10 cellular contexts compared by ENCODE assay signal in genomic region chr4:107991945-107992625, GRCh38. TPM values are rescaled to one million over a fixed set of nuclear protein-coding genes. Genes with fewer than 3 reads are reported as not detected.
DNase-seq lines count a peak whose midpoint lies in the region; ATAC-seq, FAIRE-seq and TF ChIP-seq lines count a peak whose summit lies in the region.
"Had no signal": no experiment of that assay in that cellular context is flagged by ENCODE, and none has a peak within 500 bp of the region (broad histone marks: within the 10 kb centered on the region; RNA-seq: fewer than 3 reads in every experiment).

No MANE protein-coding gene starts in this region.

- H3K9ac ChIP-seq in HUES6 (ENCODE audit: low read length) (no peak overlapping the region), astrocyte (ENCODE audit: low read length) (no peak overlapping the region)

- FAIRE-seq in astrocyte (lab: Jason Lieb, UNC): no peak

- no peak overlapping the region for H2AFZ ChIP-seq in astrocyte (ENCODE audit: low read depth, low read length)

- H3K27ac Mint-ChIP-seq in CD4-positive, alpha-beta T cell: no peak overlapping the region
- no peak overlapping the region for H3K27ac Mint-ChIP-seq in astrocyte (ENCODE audit: unreplicated experiment)
- peak overlapping the region; percentile 37 for H3K27ac Mint-ChIP-seq in mesothelial cell of epicardium

- H4K20me1 ChIP-seq in astrocyte (ENCODE audit: insufficient read depth, low read length): peaks cover 24% of the 10 kb centered on the region

- CTCF ChIA-PET in CD4-positive, alpha-beta T cell (lab: Charles Lee): interaction anchor here (0.8 to 1.7 kb wide), 3 partner anchors 12 to 38 kb away, joined by 4 read pairs; no protein-coding TSS in a partner anchor

- H3K9me3 ChIP-seq in CD4-positive, alpha-beta T cell (ENCODE audit: control insufficient read depth, low read length): no peaks in the 10 kb centered on the region
- H3K9me3 ChIP-seq in HUES6 (ENCODE audit: control insufficient read depth, insufficient read depth, low read depth, low read length): no peaks in the 10 kb centered on the region
- no peaks in the 10 kb centered on the region for H3K9me3 ChIP-seq in astrocyte (ENCODE audit: insufficient read depth, low read depth, low read length)
- H3K9me3 ChIP-seq in effector memory CD4-positive, alpha-beta T cell (ENCODE audit: control insufficient read depth, low read length): no peaks in the 10 kb centered on the region

- no peak for ATAC-seq in CD4-positive, alpha-beta T cell (ENCODE audit: poor library complexity)
- no peak for ATAC-seq in HG03439 (IDR thresholded peaks at IDR 0.05; ENCODE audit: unreplicated experiment)
- no peak for ATAC-seq in sciatic nerve

- no peak for TF ChIP-seq CTCF in CD4-positive, alpha-beta T cell (IDR thresholded peaks at IDR 0.05)
- TF ChIP-seq CTCF in astrocyte (IDR thresholded peaks at IDR 0.05; ENCODE audit: insufficient read depth, low read depth, low read length) (no peak), mesothelial cell of epicardium (IDR thresholded peaks at IDR 0.05; ENCODE audit: unreplicated experiment) (no peak)

- peaks cover 18% of the 10 kb centered on the region; the same call in 1 of the 2 replicates for H3K4me1 ChIP-seq in HUES6 (ENCODE audit: control insufficient read depth, insufficient read depth, low read length)
- H3K4me1 ChIP-seq in astrocyte (ENCODE audit: insufficient read depth, low read length): peaks cover 10% of the 10 kb centered on the region
- peaks cover 8% of the 10 kb centered on the region for H3K4me1 ChIP-seq in effector memory CD4-positive, alpha-beta T cell (ENCODE audit: control insufficient read depth, insufficient read depth, low read length, poor library complexity, severe bottlenecking)

- H3K9me3 Mint-ChIP-seq in CD4-positive, alpha-beta T cell: no peaks in the 10 kb centered on the region
- H3K9me3 Mint-ChIP-seq in astrocyte (ENCODE audit: unreplicated experiment): peaks cover 2% of the 10 kb centered on the region
- no peaks in the 10 kb centered on the region for H3K9me3 Mint-ChIP-seq in mesothelial cell of epicardium

- peaks cover 50% of the 10 kb centered on the region for H3K79me2 ChIP-seq in astrocyte (ENCODE audit: insufficient read depth, low read length)

- no peak overlapping the region for H3K27ac ChIP-seq in CD4-positive, alpha-beta T cell (ENCODE audit: low read depth, low read length)
- H3K27ac ChIP-seq in HUES6 (ENCODE audit: low read depth, low read length) (no peak overlapping the region), astrocyte (ENCODE audit: low read depth, low read length) (no peak overlapping the region)
- no peak overlapping the region for H3K27ac ChIP-seq in effector memory CD4-positive, alpha-beta T cell (ENCODE audit: insufficient read depth, low read length, poor library complexity, severe bottlenecking)

- intact Hi-C loops in CD4-positive, alpha-beta T cell (cut with DNase I, micrococcal nuclease): no loop called here
- intact Hi-C loops in sciatic nerve (cut with DNase I): no loop called here

- POLR2A ChIA-PET in CD4-positive, alpha-beta T cell (lab: Charles Lee): interaction anchor here (2.9 kb wide), 1 partner anchor 12 kb away, joined by 7 read pairs; no protein-coding TSS in a partner anchor

- H3K36me3 Mint-ChIP-seq in CD4-positive, alpha-beta T cell (ENCODE audit: low read depth): peaks cover 10% of the 10 kb centered on the region
- H3K36me3 Mint-ChIP-seq in astrocyte (ENCODE audit: low read depth, unreplicated experiment) (peaks cover 7% of the 10 kb centered on the region), mesothelial cell of epicardium (peaks cover 3% of the 10 kb centered on the region)

- H3K27me3 Mint-ChIP-seq in CD4-positive, alpha-beta T cell: no peaks in the 10 kb centered on the region
- H3K27me3 Mint-ChIP-seq in astrocyte (ENCODE audit: low read depth, unreplicated experiment) (no peaks in the 10 kb centered on the region), mesothelial cell of epicardium (ENCODE audit: low read depth) (no peaks in the 10 kb centered on the region)

- peak overlapping the region; percentile 3 for H3K4me2 ChIP-seq in astrocyte (ENCODE audit: low read length)

- no peak for DNase-seq in CD4-positive, alpha-beta T cell
- DNase-seq in astrocyte (ENCODE audit: low read depth) (peak; percentile 18), mesothelial cell of epicardium (ENCODE audit: low spot score in 2 of 2, unreplicated experiment in 2 of 2) (no peak), anterior cingulate cortex (lab: John Stamatoyannopoulos, UW) (no peak), sciatic nerve (ENCODE audit: low spot score) (no peak)
- DNase-seq in effector memory CD4-positive, alpha-beta T cell: no peak
- DNase-seq: NCI-H1092; stimulated activated CD4-positive, alpha-beta T cell treated with anti-CD3 and anti-CD28 coated beads, Interleukin-1b, Interleukin-23, amount 100 ng/mL, for 48 hours had no signal

- peak overlapping the region; percentile 99 for H3K4me3 ChIP-seq in HUES6 (ENCODE audit: low read depth, low read length)
- H3K4me3 ChIP-seq in astrocyte (ENCODE audit: insufficient read depth, low read depth, low read length): no peak overlapping the region
- no peak overlapping the region for H3K4me3 ChIP-seq in effector memory CD4-positive, alpha-beta T cell (ENCODE audit: insufficient read depth, low read depth, low read length, poor library complexity, severe bottlenecking)

- H3K4me1 Mint-ChIP-seq in CD4-positive, alpha-beta T cell (ENCODE audit: low read depth): peaks cover 84% of the 10 kb centered on the region
- peaks cover 11% of the 10 kb centered on the region for H3K4me1 Mint-ChIP-seq in astrocyte (ENCODE audit: low read depth, unreplicated experiment)
- H3K4me1 Mint-ChIP-seq in mesothelial cell of epicardium: peaks cover 39% of the 10 kb centered on the region

- H3K36me3 ChIP-seq in HUES6 (ENCODE audit: control insufficient read depth, insufficient read depth, low read length) (no peaks in the 10 kb centered on the region), astrocyte (ENCODE audit: insufficient read depth, low read length) (no peaks in the 10 kb centered on the region)
- no peaks in the 10 kb centered on the region for H3K36me3 ChIP-seq in effector memory CD4-positive, alpha-beta T cell (ENCODE audit: control insufficient read depth, insufficient read depth, low read length)

- peak overlapping the region; percentile 92 for H3K4me3 Mint-ChIP-seq in CD4-positive, alpha-beta T cell
- H3K4me3 Mint-ChIP-seq in astrocyte (ENCODE audit: unreplicated experiment): peak overlapping the region; percentile 76
- no peak overlapping the region for H3K4me3 Mint-ChIP-seq in mesothelial cell of epicardium

- no peaks in the 10 kb centered on the region for H3K27me3 ChIP-seq in CD4-positive, alpha-beta T cell (ENCODE audit: control insufficient read depth, insufficient read depth, low read length)
- no peaks in the 10 kb centered on the region for H3K27me3 ChIP-seq in HUES6 (ENCODE audit: control insufficient read depth, insufficient read depth, low read length)
- H3K27me3 ChIP-seq in astrocyte (ENCODE audit: insufficient read depth, low read length): no peaks in the 10 kb centered on the region
- H3K27me3 ChIP-seq in effector memory CD4-positive, alpha-beta T cell (replicated peaks; ENCODE audit: control insufficient read depth, insufficient read depth, low read length, poor library complexity, severe bottlenecking): no peaks in the 10 kb centered on the region

RNA-seq across cellular contexts. Expression of gene HADH, which starts 2.4 kb away (rescaled TPM):
- 10 to 100 TPM; 16.1 to 16.3 TPM for total RNA-seq in CD4-positive, alpha-beta T cell
- 21.2 and 24.2 TPM in 2 replicates for total RNA-seq in astrocyte
- total RNA-seq in mesothelial cell of epicardium: 48.8 to 51.9 TPM (median 50.7 TPM) in 3 replicates
- total RNA-seq in sciatic nerve: 39.5 TPM
